Comparison of ENCODE assay signal across 9 cellular contexts in genomic region chr1:180778782-180779398, GRCh38.
DNase-seq lines count a peak whose midpoint lies in the region; ATAC-seq and TF ChIP-seq lines count a peak whose summit lies in the region.
"Had no signal": no experiment of that assay in that cellular context is flagged by ENCODE, and none has a peak within 500 bp of the region (broad histone marks: within the 10 kb centered on the region; RNA-seq: fewer than 3 reads in every experiment).

No MANE protein-coding gene starts in this region.

- H3K36me3 ChIP-seq in A673 (ENCODE audit: insufficient read depth, low read length, poor library complexity, severe bottlenecking), result no peaks in the 10 kb centered on the region

- no peak for ATAC-seq in GM19324 (IDR thresholded peaks at IDR 0.05; ENCODE audit: low FRiP score, unreplicated experiment)
- ATAC-seq in HG02798 (IDR thresholded peaks at IDR 0.05; ENCODE audit: poor library complexity, unreplicated experiment), result no peak

- TF ChIP-seq CTCF in A673 (conservative IDR thresholded peaks at IDR 0.05; ENCODE audit: low read depth, low read length) (peak; percentile 55), GM12865 (IDR thresholded peaks at IDR 0.05; ENCODE audit: insufficient read depth, low read depth, low read length, missing control alignments) (peak; percentile 46), fibroblast of mammary gland (conservative IDR thresholded peaks at IDR 0.05; ENCODE audit: control insufficient read depth, insufficient read depth, low read depth, low read length) (peak; percentile 33)

- DNase-seq in A673 (ENCODE audit: low spot score), result peak; percentile 21
- peak; percentile 30 for DNase-seq in GM12865 (ENCODE audit: low read depth)
- DNase-seq in NCI-H526 treated with DMSO at 0.1 percent for 48 hours (lab: John Stamatoyannopoulos, UW), result peak; percentile 51
- DNase-seq in fibroblast of mammary gland (ENCODE audit: low read depth), result no peak
- no peak for DNase-seq in amniotic stem cell (lab: John Stamatoyannopoulos, UW)
- DNase-seq in activated T-cell treated with anti-CD3 and anti-CD28 coated beads, Interleukin-2, amount 50 U/mL, for 1 hour, result no peak
- DNase-seq: activated CD4-positive, alpha-beta T cell treated with anti-CD3 and anti-CD28 coated beads for 1 hour had no signal

- intact Hi-C loops in A673 (cut with micrococcal nuclease; ENCODE audit: unreplicated experiment), result no loop called here

- no peaks in the 10 kb centered on the region for H3K9me3 ChIP-seq in A673 (ENCODE audit: low read depth, low read length, poor library complexity, severe bottlenecking)

- no TSS peak for BruUV-seq in A673 (replicated peaks; lab: Mats Ljungman, UMichigan)

- no peaks in the 10 kb centered on the region for H3K27me3 ChIP-seq in A673 (replicated peaks; ENCODE audit: insufficient read depth, low read depth, low read length, poor library complexity)

- no peaks in the 10 kb centered on the region for H3K4me1 ChIP-seq in A673 (ENCODE audit: insufficient read depth, low read length, poor library complexity, severe bottlenecking)

- no peak overlapping the region for H3K27ac ChIP-seq in A673 (ENCODE audit: low read depth, low read length, poor library complexity, severe bottlenecking)

- H3K4me3 ChIP-seq in A673 (ENCODE audit: low read depth, low read length, poor library complexity, severe bottlenecking) (no peak overlapping the region), GM12865 (ENCODE audit: low read depth, low read length) (no peak overlapping the region), fibroblast of mammary gland (ENCODE audit: control insufficient read depth, low read depth, low read length) (no peak overlapping the region)

- CTCF ChIA-PET in A673 (lab: Charles Lee), result no interaction called here

- POLR2A ChIA-PET in A673 (lab: Charles Lee; ENCODE audit: low non-redundant PET), result no interaction called here

Comparison
In these comparisons a context has a peak if more than half of its experiments do, and no peak if none do; other contexts are left out.
1. DNase-seq: peak in A673 (single experiment), GM12865 (single experiment) and NCI-H526 treated with DMSO at 0.1 percent for 48 hours (single experiment); none in fibroblast of mammary gland (single experiment), amniotic stem cell (single experiment) and activated T-cell treated with anti-CD3 and anti-CD28 coated beads, Interleukin-2, amount 50 U/mL, for 1 hour (single experiment).
2. Peak in every context shown above with its lines, with median percentiles within 50 percentile points of each other: CTCF ChIP-seq.